ENCODE assay signal across 18 cellular contexts in the genomic region with DNA sequence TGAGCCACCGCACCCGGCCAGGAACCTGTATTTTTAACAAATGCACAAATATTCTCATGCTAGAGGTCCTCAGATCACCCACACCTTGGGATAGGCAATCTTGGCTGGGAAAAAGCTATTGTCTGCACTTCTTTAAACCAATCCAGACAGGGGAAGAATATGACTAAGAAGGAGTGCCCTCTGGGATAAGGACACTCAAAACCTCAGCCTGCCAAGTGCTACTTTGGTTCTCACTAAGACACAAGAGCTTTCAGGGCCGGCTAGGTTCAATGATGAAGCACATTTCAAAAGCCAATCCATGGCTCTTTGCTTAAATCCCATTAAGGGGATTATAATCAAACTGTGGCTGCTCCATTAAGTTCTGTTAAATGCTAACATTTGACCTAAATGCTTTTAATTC. TPM values are rescaled to one million over a fixed set of nuclear protein-coding genes. Genes with fewer than 3 reads are reported as not detected.
DNase-seq lines count a peak whose midpoint lies in the region; ATAC-seq, FAIRE-seq and TF ChIP-seq lines count a peak whose summit lies in the region.
"Had no signal": no experiment of that assay in that cellular context is flagged by ENCODE, and none has a peak within 500 bp of the region (broad histone marks: within the 10 kb centered on the region; RNA-seq: fewer than 3 reads in every experiment).

No MANE protein-coding gene starts in this region.

- no peaks in the 10 kb centered on the region for H3K9me3 Mint-ChIP-seq in chondrocyte (ENCODE audit: low read depth)
- no peaks in the 10 kb centered on the region for H3K9me3 Mint-ChIP-seq in activated CD8-positive, alpha-beta memory T cell treated with anti-CD3 and anti-CD28 coated beads, Interleukin-2, amount 10 ng/mL, durations not matched to agents 7 days and 5 days (ENCODE audit: low read depth)
- H3K9me3 Mint-ChIP-seq: activated T-cell treated with anti-CD3 and anti-CD28 coated beads, Interleukin-2, amount 50 U/mL, for 4 hours; brain; dendritic cell treated with granulocyte-macrophage colony-stimulating factor and Interleukin-4, amounts not matched to agents 40 ng/mL and 50 ng/mL, for 4 days; stimulated activated effector memory CD8-positive, alpha-beta T cell treated with anti-CD3 and anti-CD28 coated beads, Interleukin-12 subunit alpha, Interleukin-12 subunit beta, amount 100 ng/mL, for 72 hours had no signal

- ATAC-seq in HG02981 (IDR thresholded peaks at IDR 0.05; ENCODE audit: unreplicated experiment) = no peak
- no peak for ATAC-seq in activated CD8-positive, alpha-beta memory T cell treated with anti-CD3 and anti-CD28 coated beads, Interleukin-2, amount 10 ng/mL, durations not matched to agents 7 days and 5 days
- ATAC-seq: activated CD8-positive, alpha-beta T cell treated with anti-CD3 and anti-CD28 coated beads, Interleukin-2, amount 10 ng/mL, durations not matched to agents 7 days and 5 days; activated T-cell treated with anti-CD3 and anti-CD28 coated beads, Interleukin-2, amount 50 U/mL, for 4 hours; SK-N-SH treated with all-trans-retinoic acid at 6 μM for 48 hours; stimulated activated effector memory CD8-positive, alpha-beta T cell treated with anti-CD3 and anti-CD28 coated beads, Interleukin-12 subunit alpha, Interleukin-12 subunit beta, amount 100 ng/mL, for 72 hours had no signal

- TF ChIP-seq CTCF in chondrocyte (IDR thresholded peaks at IDR 0.05) = no peak

- peak overlapping the region; percentile 32 for H3K27ac Mint-ChIP-seq in chondrocyte (ENCODE audit: unreplicated experiment)
- no peak overlapping the region for H3K27ac Mint-ChIP-seq in activated CD8-positive, alpha-beta memory T cell treated with anti-CD3 and anti-CD28 coated beads, Interleukin-2, amount 10 ng/mL, durations not matched to agents 7 days and 5 days
- H3K27ac Mint-ChIP-seq: activated CD8-positive, alpha-beta T cell treated with anti-CD3 and anti-CD28 coated beads, Interleukin-2, amount 10 ng/mL, durations not matched to agents 7 days and 5 days; activated naive CD8-positive, alpha-beta T cell; stimulated activated effector memory CD8-positive, alpha-beta T cell treated with anti-CD3 and anti-CD28 coated beads, Interleukin-12 subunit alpha, Interleukin-12 subunit beta, amount 100 ng/mL, for 72 hours had no signal

- CTCF ChIA-PET in activated CD8-positive, alpha-beta memory T cell treated with anti-CD3 and anti-CD28 coated beads, Interleukin-2, amount 10 ng/mL, durations not matched to agents 7 days and 5 days (lab: Charles Lee) = interaction anchor here (0.7 to 1.1 kb wide), 2 partner anchors 11 to 212 kb away, joined by 4 read pairs; no protein-coding TSS in a partner anchor

- peaks cover 67% of the 10 kb centered on the region for H3K4me1 Mint-ChIP-seq in chondrocyte (ENCODE audit: low read depth)
- H3K4me1 Mint-ChIP-seq in activated CD8-positive, alpha-beta memory T cell treated with anti-CD3 and anti-CD28 coated beads, Interleukin-2, amount 10 ng/mL, durations not matched to agents 7 days and 5 days = peaks cover 15% of the 10 kb centered on the region

- DNase-seq in DMS79 (lab: John Stamatoyannopoulos, UW) (peak; percentile 91), NCI-H187 treated with DMSO at 0.1 percent for 48 hours (lab: John Stamatoyannopoulos, UW) (peak; percentile 8), chondrocyte (ENCODE audit: low spot score) (no peak), pons (ENCODE audit: low spot score) (peak; percentile 35), mucosa of gallbladder (ENCODE audit: low spot score) (no peak), GM19239 (ENCODE audit: insufficient read length, low spot score) (no peak)
- DNase-seq in activated CD8-positive, alpha-beta memory T cell treated with anti-CD3 and anti-CD28 coated beads, Interleukin-2, amount 10 ng/mL, durations not matched to agents 7 days and 5 days = no peak
- DNase-seq: activated CD8-positive, alpha-beta T cell treated with anti-CD3 and anti-CD28 coated beads, Interleukin-2, amount 10 ng/mL, durations not matched to agents 7 days and 5 days; activated T-cell treated with anti-CD3 and anti-CD28 coated beads, Interleukin-2, amount 50 U/mL, for 4 hours; NCI-H2171 treated with DMSO at 0.1 percent for 48 hours had no signal

- H3K36me3 Mint-ChIP-seq in chondrocyte (ENCODE audit: low read depth) = no peaks in the 10 kb centered on the region
- peaks cover 1% of the 10 kb centered on the region for H3K36me3 Mint-ChIP-seq in activated CD8-positive, alpha-beta memory T cell treated with anti-CD3 and anti-CD28 coated beads, Interleukin-2, amount 10 ng/mL, durations not matched to agents 7 days and 5 days

- no peak for FAIRE-seq in GM19239 (lab: Jason Lieb, UNC)
- FAIRE-seq: endothelial cell of umbilical vein, frontal cortex had no signal

- H3K27me3 Mint-ChIP-seq in chondrocyte (ENCODE audit: low read depth) = no peaks in the 10 kb centered on the region
- H3K27me3 Mint-ChIP-seq in activated CD8-positive, alpha-beta memory T cell treated with anti-CD3 and anti-CD28 coated beads, Interleukin-2, amount 10 ng/mL, durations not matched to agents 7 days and 5 days = no peaks in the 10 kb centered on the region
- H3K27me3 Mint-ChIP-seq: activated naive CD8-positive, alpha-beta T cell; brain; dendritic cell treated with granulocyte-macrophage colony-stimulating factor and Interleukin-4, amounts not matched to agents 40 ng/mL and 50 ng/mL, for 4 days had no signal

- H3K4me3 Mint-ChIP-seq in chondrocyte (ENCODE audit: unreplicated experiment) = no peak overlapping the region
- no peak overlapping the region for H3K4me3 Mint-ChIP-seq in activated CD8-positive, alpha-beta memory T cell treated with anti-CD3 and anti-CD28 coated beads, Interleukin-2, amount 10 ng/mL, durations not matched to agents 7 days and 5 days
- H3K4me3 Mint-ChIP-seq: activated CD8-positive, alpha-beta T cell treated with anti-CD3 and anti-CD28 coated beads, Interleukin-2, amount 10 ng/mL, durations not matched to agents 7 days and 5 days; activated naive CD8-positive, alpha-beta T cell; activated T-cell treated with anti-CD3 and anti-CD28 coated beads, Interleukin-2, amount 50 U/mL, for 4 hours; brain; dendritic cell treated with granulocyte-macrophage colony-stimulating factor and Interleukin-4, amounts not matched to agents 40 ng/mL and 50 ng/mL, for 4 days; stimulated activated effector memory CD8-positive, alpha-beta T cell treated with anti-CD3 and anti-CD28 coated beads, Interleukin-12 subunit alpha, Interleukin-12 subunit beta, amount 100 ng/mL, for 72 hours had no signal

RNA-seq across cellular contexts. Expression of a gene that starts 56.8 kb away (rescaled TPM):
- total RNA-seq in chondrocyte (24.0 to 25.1 TPM (median 24.2 TPM) in 3 replicates), mucosa of gallbladder (15.1 TPM)
- 10 to 100 TPM; 16.1 to 16.5 TPM for total RNA-seq in activated CD8-positive, alpha-beta memory T cell treated with anti-CD3 and anti-CD28 coated beads, Interleukin-2, amount 10 ng/mL, durations not matched to agents 7 days and 5 days

Comparison
In these comparisons a context has a peak if more than half of its experiments do, and no peak if none do; other contexts are left out.
1. DNase-seq: peak in DMS79 (single experiment), NCI-H187 treated with DMSO at 0.1 percent for 48 hours (single experiment) and pons (single experiment); none in chondrocyte (single experiment), activated CD8-positive, alpha-beta memory T cell treated with anti-CD3 and anti-CD28 coated beads, Interleukin-2, amount 10 ng/mL, durations not matched to agents 7 days and 5 days (single experiment), mucosa of gallbladder (single experiment) and GM19239 (single experiment).